In genomic region chr5:57002959-57003485, GRCh38 we compare ENCODE assay signal across 18 cellular contexts.
"Had no signal": no experiment of that assay in that cellular context is flagged by ENCODE, and none has a peak within 500 bp of the region (broad histone marks: within the 10 kb centered on the region; RNA-seq: fewer than 3 reads in every experiment).

No MANE protein-coding gene starts in this region.

- H3K4me1 ChIP-seq: gastroesophageal sphincter, lower lobe of right lung, psoas muscle had no signal

- DNase-seq: activated CD4-positive, alpha-beta memory T cell treated with anti-CD3 and anti-CD28 coated beads for 36 hours; activated CD4-positive, CD25-positive, alpha-beta regulatory T cell treated with anti-CD3 and anti-CD28 coated beads, Interleukin-2, amount 50 U/mL, for 72 hours; activated gamma-delta T cell; activated T-cell treated with anti-CD3 and anti-CD28 coated beads, Interleukin-2, amount 50 U/mL, for 48 hours; amygdala; lower lobe of right lung; midbrain; naive B cell; nucleus accumbens; psoas muscle; stimulated activated CD4-positive, alpha-beta T cell treated with anti-CD3 and anti-CD28 coated beads, Interleukin-4, amount 100 ng/mL, for 1 hour; stimulated activated CD8-positive, alpha-beta memory T cell treated with anti-CD3 and anti-CD28 coated beads, Interleukin-4, amount 100 ng/mL, for 48 hours; stimulated activated naive CD8-positive, alpha-beta T cell treated with anti-CD3 and anti-CD28 coated beads, Interleukin-15, Interleukin-2, amounts not matched to agents 100 U/mL and 50 U/mL, for 24 hours had no signal

- H3K36me3 Mint-ChIP-seq: activated CD4-positive, alpha-beta memory T cell treated with anti-CD3 and anti-CD28 coated beads for 36 hours; activated naive CD8-positive, alpha-beta T cell; naive B cell had no signal

- H3K4me3 ChIP-seq: gastroesophageal sphincter, lower lobe of right lung, psoas muscle had no signal

- FAIRE-seq: colon, endothelial cell of umbilical vein had no signal

- H3K9me3 Mint-ChIP-seq: activated CD4-positive, alpha-beta memory T cell treated with anti-CD3 and anti-CD28 coated beads for 36 hours; T-helper 2 cell treated with Interferon-gamma antibody and Interleukin-4, amounts not matched to agents 5 μg/mL and 100 μg/mL, for 36 hours had no signal

- ATAC-seq: gastroesophageal sphincter; lower lobe of right lung; psoas muscle; stimulated activated naive CD8-positive, alpha-beta T cell treated with anti-CD3 and anti-CD28 coated beads, Interleukin-15, Interleukin-2, amounts not matched to agents 100 U/mL and 50 U/mL, for 24 hours had no signal

- H3K27ac Mint-ChIP-seq: activated CD4-positive, alpha-beta memory T cell treated with anti-CD3 and anti-CD28 coated beads for 36 hours; activated naive CD8-positive, alpha-beta T cell; T-helper 2 cell treated with Interferon-gamma antibody and Interleukin-4, amounts not matched to agents 5 μg/mL and 100 μg/mL, for 36 hours had no signal

- H3K9me3 ChIP-seq: gastroesophageal sphincter, lower lobe of right lung, psoas muscle had no signal

- H3K36me3 ChIP-seq: gastroesophageal sphincter, lower lobe of right lung had no signal

- H3K4me3 Mint-ChIP-seq: activated CD4-positive, alpha-beta memory T cell treated with anti-CD3 and anti-CD28 coated beads for 36 hours; activated naive CD8-positive, alpha-beta T cell; naive B cell; T-helper 2 cell treated with Interferon-gamma antibody and Interleukin-4, amounts not matched to agents 5 μg/mL and 100 μg/mL, for 36 hours had no signal

- H3K27me3 ChIP-seq: gastroesophageal sphincter had no signal

- H3K27ac ChIP-seq: gastroesophageal sphincter, lower lobe of right lung, psoas muscle had no signal
